28 cellular contexts compared by ENCODE assay signal in genomic region chr5:96928931-96929708, GRCh38. TPM values are rescaled to one million over a fixed set of nuclear protein-coding genes. Genes with fewer than 3 reads are reported as not detected.
DNase-seq lines count a peak whose midpoint lies in the region; ATAC-seq, FAIRE-seq and TF ChIP-seq lines count a peak whose summit lies in the region.
"Had no signal": no experiment of that assay in that cellular context is flagged by ENCODE, and none has a peak within 500 bp of the region (broad histone marks: within the 10 kb centered on the region; RNA-seq: fewer than 3 reads in every experiment).

No MANE protein-coding gene starts in this region.

- FAIRE-seq in H54 (lab: Jason Lieb, UNC), result no peak
- FAIRE-seq: D721Med had no signal

- H3K4me3 ChIP-seq in HEK293 (ENCODE audit: low read depth, low read length), result no peak overlapping the region
- peak overlapping the region in 1 of 3 donors; percentile 15 for H3K4me3 ChIP-seq in skeletal muscle tissue (ENCODE audit: low read length in 3 of 3)
- H3K4me3 ChIP-seq: GM23248, heart right ventricle, MG63, suprapubic skin had no signal

- H3K36me3 ChIP-seq in HEK293 (ENCODE audit: control insufficient read depth in 2 of 2, insufficient read depth in 1 of 2, low read length in 2 of 2) (no peaks in the 10 kb centered on the region), skeletal muscle tissue (ENCODE audit: control insufficient read depth in 3 of 3, insufficient read depth in 3 of 3, low read length in 3 of 3) (no peaks in the 10 kb centered on the region)
- H3K36me3 ChIP-seq: heart right ventricle, MG63, suprapubic skin had no signal

- POLR2A ChIA-PET in activated CD8-positive, alpha-beta T cell treated with anti-CD3 and anti-CD28 coated beads for 36 hours (lab: Charles Lee), result no interaction called here
- POLR2A ChIA-PET in activated CD8-positive, alpha-beta T cell treated with anti-CD3 and anti-CD28 coated beads, Interleukin-2, amount 10 ng/mL, durations not matched to agents 7 days and 5 days (lab: Charles Lee), result no interaction called here
- POLR2A ChIA-PET in HEK293 (lab: Yijun Ruan, JAX), result no interaction called here
- POLR2A ChIA-PET in activated naive CD8-positive, alpha-beta T cell treated with anti-CD3 and anti-CD28 coated beads, Interleukin-2, amount 10 ng/mL, durations not matched to agents 7 days and 5 days (lab: Charles Lee), result interaction anchor here (0.6 to 0.9 kb wide), 3 partner anchors 19 to 171 kb away, joined by 3 to 4 read pairs (median 3); no protein-coding TSS in a partner anchor

- H3K9me3 ChIP-seq in HEK293 (ENCODE audit: control insufficient read depth, insufficient read depth, low read depth, low read length) (no peaks in the 10 kb centered on the region), skeletal muscle tissue (ENCODE audit: control insufficient read depth in 3 of 3, low read length in 3 of 3) (no peaks in the 10 kb centered on the region)
- H3K9me3 ChIP-seq: heart right ventricle, MG63, suprapubic skin had no signal

- peaks cover 64% of the 10 kb centered on the region for H3K4me1 Mint-ChIP-seq in activated CD8-positive, alpha-beta T cell treated with anti-CD3 and anti-CD28 coated beads for 36 hours (ENCODE audit: low read depth)
- H3K4me1 Mint-ChIP-seq in activated CD8-positive, alpha-beta T cell treated with anti-CD3 and anti-CD28 coated beads, Interleukin-2, amount 10 ng/mL, durations not matched to agents 7 days and 5 days (ENCODE audit: low read depth), result peaks cover 49% of the 10 kb centered on the region
- peaks cover 37% of the 10 kb centered on the region for H3K4me1 Mint-ChIP-seq in activated naive CD8-positive, alpha-beta T cell treated with anti-CD3 and anti-CD28 coated beads, Interleukin-2, amount 10 ng/mL, durations not matched to agents 7 days and 5 days

- H3K4me1 ChIP-seq in HEK293 (ENCODE audit: control insufficient read depth, insufficient read depth, low read length) (peaks cover 14% of the 10 kb centered on the region), skeletal muscle tissue (ENCODE audit: control insufficient read depth in 3 of 3, insufficient read depth in 3 of 3, low read length in 3 of 3) (peaks cover 16 to 29% (median 20%) of the 10 kb centered on the region in 3 donors)

- H3K9ac ChIP-seq in skeletal muscle tissue (ENCODE audit: low read depth in 1 of 3, low read length in 3 of 3), result no peak overlapping the region
- H3K9ac ChIP-seq: GM23248 had no signal

- H3K27me3 Mint-ChIP-seq in activated CD8-positive, alpha-beta T cell treated with anti-CD3 and anti-CD28 coated beads for 36 hours, result no peaks in the 10 kb centered on the region
- no peaks in the 10 kb centered on the region for H3K27me3 Mint-ChIP-seq in activated CD8-positive, alpha-beta T cell treated with anti-CD3 and anti-CD28 coated beads, Interleukin-2, amount 10 ng/mL, durations not matched to agents 7 days and 5 days (ENCODE audit: low read depth)
- no peaks in the 10 kb centered on the region for H3K27me3 Mint-ChIP-seq in activated naive CD8-positive, alpha-beta T cell treated with anti-CD3 and anti-CD28 coated beads, Interleukin-2, amount 10 ng/mL, durations not matched to agents 7 days and 5 days
- H3K27me3 Mint-ChIP-seq: activated CD4-positive, alpha-beta memory T cell treated with anti-CD3 and anti-CD28 coated beads for 36 hours had no signal

- H3K9me3 Mint-ChIP-seq in activated CD8-positive, alpha-beta T cell treated with anti-CD3 and anti-CD28 coated beads for 36 hours, result no peaks in the 10 kb centered on the region
- no peaks in the 10 kb centered on the region for H3K9me3 Mint-ChIP-seq in activated CD8-positive, alpha-beta T cell treated with anti-CD3 and anti-CD28 coated beads, Interleukin-2, amount 10 ng/mL, durations not matched to agents 7 days and 5 days (ENCODE audit: insufficient read depth)
- H3K9me3 Mint-ChIP-seq in activated naive CD8-positive, alpha-beta T cell treated with anti-CD3 and anti-CD28 coated beads, Interleukin-2, amount 10 ng/mL, durations not matched to agents 7 days and 5 days, result no peaks in the 10 kb centered on the region
- H3K9me3 Mint-ChIP-seq: activated CD4-positive, alpha-beta memory T cell treated with anti-CD3 and anti-CD28 coated beads for 36 hours; stimulated activated effector memory CD8-positive, alpha-beta T cell treated with anti-CD3 and anti-CD28 coated beads, Interleukin-12 subunit alpha, Interleukin-12 subunit beta, amount 100 ng/mL, for 72 hours had no signal

- H3K4me3 Mint-ChIP-seq in activated CD8-positive, alpha-beta T cell treated with anti-CD3 and anti-CD28 coated beads for 36 hours, result no peak overlapping the region
- no peak overlapping the region for H3K4me3 Mint-ChIP-seq in activated CD8-positive, alpha-beta T cell treated with anti-CD3 and anti-CD28 coated beads, Interleukin-2, amount 10 ng/mL, durations not matched to agents 7 days and 5 days
- no peak overlapping the region for H3K4me3 Mint-ChIP-seq in activated naive CD8-positive, alpha-beta T cell treated with anti-CD3 and anti-CD28 coated beads, Interleukin-2, amount 10 ng/mL, durations not matched to agents 7 days and 5 days
- H3K4me3 Mint-ChIP-seq: activated CD4-positive, alpha-beta memory T cell treated with anti-CD3 and anti-CD28 coated beads for 36 hours; stimulated activated effector memory CD8-positive, alpha-beta T cell treated with anti-CD3 and anti-CD28 coated beads, Interleukin-12 subunit alpha, Interleukin-12 subunit beta, amount 100 ng/mL, for 72 hours had no signal

- H3K27ac Mint-ChIP-seq in activated CD8-positive, alpha-beta T cell treated with anti-CD3 and anti-CD28 coated beads for 36 hours, result peak overlapping the region; percentile 32
- no peak overlapping the region for H3K27ac Mint-ChIP-seq in activated CD8-positive, alpha-beta T cell treated with anti-CD3 and anti-CD28 coated beads, Interleukin-2, amount 10 ng/mL, durations not matched to agents 7 days and 5 days
- H3K27ac Mint-ChIP-seq in activated naive CD8-positive, alpha-beta T cell treated with anti-CD3 and anti-CD28 coated beads, Interleukin-2, amount 10 ng/mL, durations not matched to agents 7 days and 5 days, result peak overlapping the region; percentile 49
- H3K27ac Mint-ChIP-seq: activated CD4-positive, alpha-beta memory T cell treated with anti-CD3 and anti-CD28 coated beads for 36 hours; stimulated activated effector memory CD8-positive, alpha-beta T cell treated with anti-CD3 and anti-CD28 coated beads, Interleukin-12 subunit alpha, Interleukin-12 subunit beta, amount 100 ng/mL, for 72 hours had no signal

- TF ChIP-seq CTCF in activated CD8-positive, alpha-beta T cell treated with anti-CD3 and anti-CD28 coated beads for 36 hours (IDR thresholded peaks at IDR 0.05), result no peak
- no peak for TF ChIP-seq CTCF in HEK293 (tag by site-specific recombination; IDR thresholded peaks at IDR 0.05)

- no peak for ATAC-seq in activated CD8-positive, alpha-beta T cell treated with anti-CD3 and anti-CD28 coated beads for 36 hours
- no peak for ATAC-seq in activated CD8-positive, alpha-beta T cell treated with anti-CD3 and anti-CD28 coated beads, Interleukin-2, amount 10 ng/mL, durations not matched to agents 7 days and 5 days
- ATAC-seq in activated naive CD8-positive, alpha-beta T cell treated with anti-CD3 and anti-CD28 coated beads, Interleukin-2, amount 10 ng/mL, durations not matched to agents 7 days and 5 days (ENCODE audit: low read depth), result no peak
- ATAC-seq: stimulated activated effector memory CD8-positive, alpha-beta T cell treated with anti-CD3 and anti-CD28 coated beads, Interleukin-12 subunit alpha, Interleukin-12 subunit beta, amount 100 ng/mL, for 72 hours had no signal

- intact Hi-C loops in activated CD8-positive, alpha-beta T cell treated with anti-CD3 and anti-CD28 coated beads for 36 hours (cut with micrococcal nuclease), result no loop called here

- H3K27ac ChIP-seq in HEK293 (ENCODE audit: extremely low read depth, low read depth, low read length) (no peak overlapping the region), skeletal muscle tissue (ENCODE audit: low read depth, low read length) (peak overlapping the region; percentile 31)
- H3K27ac ChIP-seq: GM23248, heart right ventricle, suprapubic skin had no signal

- CTCF ChIA-PET in activated CD8-positive, alpha-beta T cell treated with anti-CD3 and anti-CD28 coated beads for 36 hours (lab: Charles Lee), result interaction anchor here (0.9 to 1.3 kb wide), 3 partner anchors 17 to 122 kb away, joined by 3 to 5 read pairs (median 3); partner anchors contain the start of gene ERAP1
- CTCF ChIA-PET in activated CD8-positive, alpha-beta T cell treated with anti-CD3 and anti-CD28 coated beads, Interleukin-2, amount 10 ng/mL, durations not matched to agents 7 days and 5 days (lab: Charles Lee), result interaction anchor here (3.1 kb wide), 1 partner anchor 60 kb away, joined by 10 read pairs; no protein-coding TSS in a partner anchor
- CTCF ChIA-PET in HEK293 (lab: Yijun Ruan, JAX), result interaction anchor here (0.5 to 0.6 kb wide), 3 partner anchors 16 to 878 kb away, joined by 3 read pairs; no protein-coding TSS in a partner anchor

- peaks cover 16% of the 10 kb centered on the region for H3K36me3 Mint-ChIP-seq in activated CD8-positive, alpha-beta T cell treated with anti-CD3 and anti-CD28 coated beads for 36 hours (ENCODE audit: low read depth)
- peaks cover 37% of the 10 kb centered on the region for H3K36me3 Mint-ChIP-seq in activated CD8-positive, alpha-beta T cell treated with anti-CD3 and anti-CD28 coated beads, Interleukin-2, amount 10 ng/mL, durations not matched to agents 7 days and 5 days (ENCODE audit: low read depth)
- H3K36me3 Mint-ChIP-seq in activated naive CD8-positive, alpha-beta T cell treated with anti-CD3 and anti-CD28 coated beads, Interleukin-2, amount 10 ng/mL, durations not matched to agents 7 days and 5 days, result peaks cover 32% of the 10 kb centered on the region

- no peak for DNase-seq in activated CD8-positive, alpha-beta T cell treated with anti-CD3 and anti-CD28 coated beads for 36 hours
- no peak for DNase-seq in activated CD8-positive, alpha-beta T cell treated with anti-CD3 and anti-CD28 coated beads, Interleukin-2, amount 10 ng/mL, durations not matched to agents 7 days and 5 days
- DNase-seq in activated naive CD8-positive, alpha-beta T cell treated with anti-CD3 and anti-CD28 coated beads, Interleukin-2, amount 10 ng/mL, durations not matched to agents 7 days and 5 days, result no peak
- DNase-seq in NCI-H510A (lab: John Stamatoyannopoulos, UW), result no peak
- no peak for DNase-seq in SIG-M5 treated with dmso at 0.1 percent for 504 hours (lab: John Stamatoyannopoulos, UW; ENCODE audit: unreplicated experiment)
- no peak for DNase-seq in H54 (ENCODE audit: insufficient read length, low spot score)
- DNase-seq: activated CD4-positive, alpha-beta memory T cell treated with anti-CD3 and anti-CD28 coated beads for 36 hours; activated CD4-positive, CD25-positive, alpha-beta regulatory T cell; activated effector memory CD4-positive, alpha-beta T cell treated with anti-CD3 and anti-CD28 coated beads, Interleukin-2, amount 50 U/mL, for 16 hours; amniotic stem cell; C1 segment of cervical spinal cord; effector CD4-positive, alpha-beta T cell; GM23248; heart right ventricle; IMR-90; mesendoderm; MG63; NCI-H1436; NCI-H2107; NCI-H510A treated with DMSO at 0.1 percent for 48 hours; RPMI8226; stimulated activated CD4-positive, alpha-beta T cell treated with anti-CD3 and anti-CD28 coated beads, Interleukin-2, amount 100 ng/mL, for 48 hours; T1000 had no signal

- H3K27me3 ChIP-seq in skeletal muscle tissue (ENCODE audit: control insufficient read depth in 3 of 3, insufficient read depth in 3 of 3, low read length in 3 of 3), result no peaks in the 10 kb centered on the region
- H3K27me3 ChIP-seq: heart right ventricle, MG63, suprapubic skin had no signal

- no peak for TF ChIP-seq POLR2A in H54 (IDR thresholded peaks at IDR 0.05; ENCODE audit: low read depth, low read length)

RNA-seq across cellular contexts. Expression of gene LNPEP, which starts 6.8 kb away (rescaled TPM):
- total RNA-seq in activated CD8-positive, alpha-beta T cell treated with anti-CD3 and anti-CD28 coated beads for 36 hours, result 10 to 100 TPM; 51.2 to 53.7 TPM
- total RNA-seq in activated CD8-positive, alpha-beta T cell treated with anti-CD3 and anti-CD28 coated beads, Interleukin-2, amount 10 ng/mL, durations not matched to agents 7 days and 5 days, result 10 to 100 TPM; 85.9 to 90.1 TPM
- 100 to 1,000 TPM; 100 to 106 TPM for total RNA-seq in activated naive CD8-positive, alpha-beta T cell treated with anti-CD3 and anti-CD28 coated beads, Interleukin-2, amount 10 ng/mL, durations not matched to agents 7 days and 5 days
- 57.4 TPM for total RNA-seq in skeletal muscle tissue

RNA-seq across cellular contexts. Expression of gene ERAP2, which starts 52.8 kb away (rescaled TPM):
- total RNA-seq in activated CD8-positive, alpha-beta T cell treated with anti-CD3 and anti-CD28 coated beads for 36 hours, result 10 to 100 TPM; 43.0 to 44.5 TPM
- 10 to 100 TPM; 93.0 to 96.0 TPM for total RNA-seq in activated CD8-positive, alpha-beta T cell treated with anti-CD3 and anti-CD28 coated beads, Interleukin-2, amount 10 ng/mL, durations not matched to agents 7 days and 5 days
- total RNA-seq in activated naive CD8-positive, alpha-beta T cell treated with anti-CD3 and anti-CD28 coated beads, Interleukin-2, amount 10 ng/mL, durations not matched to agents 7 days and 5 days, result 100 to 1,000 TPM; 107 to 110 TPM
- 20.9 TPM for total RNA-seq in skeletal muscle tissue
